ENCODE assay signal across 8 cellular contexts in genomic region chr17:1490643-1491405, GRCh38. TPM values are rescaled to one million over a fixed set of nuclear protein-coding genes. Genes with fewer than 3 reads are reported as not detected.
DNase-seq lines count a peak whose midpoint lies in the region; ATAC-seq, FAIRE-seq and TF ChIP-seq lines count a peak whose summit lies in the region.

No MANE protein-coding gene starts in this region.

- no peaks in the 10 kb centered on the region for H3K9me2 ChIP-seq in Karpas-422 (replicated peaks; ENCODE audit: insufficient read depth, low read length)

- TF ChIP-seq POLR2A in body of pancreas (IDR thresholded peaks at IDR 0.05): peak; percentile 22 to 68 (median 55)

- peak overlapping the region; percentile 66 for H3K4me3 Mint-ChIP-seq in T-helper 2 cell treated with Interferon-gamma antibody and Interleukin-4, amounts not matched to agents 5 μg/mL and 100 μg/mL, for 36 hours

- intact Hi-C loops in body of pancreas (cut with DNase I): no loop called here

- peak overlapping the region; percentile 96 for H3K4me2 ChIP-seq in Karpas-422 (ENCODE audit: low read depth, low read length, poor library complexity, severe bottlenecking)

- peak; percentile 38 for ATAC-seq in GM21381 (IDR thresholded peaks at IDR 0.05; ENCODE audit: unreplicated experiment)
- peak; percentile 54 for ATAC-seq in body of pancreas

- H3K36me3 ChIP-seq in Karpas-422 (ENCODE audit: insufficient read depth, low read length): no peaks in the 10 kb centered on the region
- H3K36me3 ChIP-seq in body of pancreas (replicated peaks in 1 of 2; ENCODE audit: insufficient read depth in 1 of 2, low read depth in 2 of 2): no peaks in the 10 kb centered on the region
- peaks cover 0 to 2% of the 10 kb centered on the region in 2 donors for H3K36me3 ChIP-seq in small intestine (ENCODE audit: control insufficient read depth in 2 of 2, insufficient read depth in 2 of 2, low read length in 2 of 2)

- H3K79me2 ChIP-seq in Karpas-422 (ENCODE audit: low read length): no peaks in the 10 kb centered on the region

- H3K4me1 ChIP-seq in Karpas-422 (ENCODE audit: low read length) (peaks cover 43% of the 10 kb centered on the region), body of pancreas (peaks cover 63% of the 10 kb centered on the region), small intestine (ENCODE audit: control insufficient read depth in 2 of 2, insufficient read depth in 1 of 2, low read depth in 1 of 2, low read length in 1 of 2) (peaks cover 0 to 9% of the 10 kb centered on the region in 2 donors)

- H3K36me3 Mint-ChIP-seq in T-helper 2 cell treated with Interferon-gamma antibody and Interleukin-4, amounts not matched to agents 5 μg/mL and 100 μg/mL, for 36 hours (ENCODE audit: low read depth): peaks cover 6% of the 10 kb centered on the region

- peaks cover 18% of the 10 kb centered on the region for H3K4me1 Mint-ChIP-seq in T-helper 2 cell treated with Interferon-gamma antibody and Interleukin-4, amounts not matched to agents 5 μg/mL and 100 μg/mL, for 36 hours (ENCODE audit: low read depth)

- 1 to 2% methylated on average over 30 to 45 of the region's 47 CpGs for WGBS in body of pancreas, 2 donors
- WGBS in small intestine, 3 donors: 1 to 3% (median 2%) methylated on average over 23 to 47 of the region's 47 CpGs

- H2AFZ ChIP-seq in Karpas-422 (ENCODE audit: low read length): peak overlapping the region; percentile 66; the same call in 1 of the 2 replicates

- H3K27me3 Mint-ChIP-seq in T-helper 2 cell treated with Interferon-gamma antibody and Interleukin-4, amounts not matched to agents 5 μg/mL and 100 μg/mL, for 36 hours (ENCODE audit: low read depth): peaks cover 3% of the 10 kb centered on the region

- no peaks in the 10 kb centered on the region for H4K20me1 ChIP-seq in Karpas-422 (ENCODE audit: insufficient read depth, low read depth, low read length)

- peak overlapping the region; percentile 55 for H3K27ac ChIP-seq in Karpas-422 (ENCODE audit: low read length)
- peak overlapping the region; percentile 19 to 83 (median 76) for H3K27ac ChIP-seq in body of pancreas
- H3K27ac ChIP-seq in small intestine (ENCODE audit: low read depth in 1 of 2, low read length in 1 of 2): peak overlapping the region; percentile 86 to 88

- no peaks in the 10 kb centered on the region for H3K9me3 Mint-ChIP-seq in T-helper 2 cell treated with Interferon-gamma antibody and Interleukin-4, amounts not matched to agents 5 μg/mL and 100 μg/mL, for 36 hours

- H3K9me3 ChIP-seq in Karpas-422 (ENCODE audit: low read length) (no peaks in the 10 kb centered on the region), body of pancreas (no peaks in the 10 kb centered on the region), iPS-18c (ENCODE audit: control insufficient read depth, insufficient read depth, low read length) (no peaks in the 10 kb centered on the region), small intestine (ENCODE audit: control insufficient read depth, low read depth) (no peaks in the 10 kb centered on the region)

- peak overlapping the region; percentile 18 for H3K27ac Mint-ChIP-seq in T-helper 2 cell treated with Interferon-gamma antibody and Interleukin-4, amounts not matched to agents 5 μg/mL and 100 μg/mL, for 36 hours

- H3K9ac ChIP-seq in Karpas-422 (ENCODE audit: low read length): peak overlapping the region; percentile 87

- peak; percentile 60 for DNase-seq in COLO668 (lab: John Stamatoyannopoulos, UW; ENCODE audit: unreplicated experiment)
- DNase-seq in Karpas-422: peak; percentile 89
- DNase-seq in T-helper 2 cell treated with Interferon-gamma antibody and Interleukin-4, amounts not matched to agents 5 μg/mL and 100 μg/mL, for 36 hours (ENCODE audit: low spot score): peak; percentile 70
- DNase-seq in body of pancreas: peak; percentile 59 to 71 (median 69)
- peak; percentile 67 for DNase-seq in small intestine
- DNase-seq in RCC 7860 (ENCODE audit: low spot score): no peak

- H3K4me3 ChIP-seq in Karpas-422 (ENCODE audit: low read length) (peak overlapping the region; percentile 86), body of pancreas (peak overlapping the region; percentile 65 to 69), iPS-18c (ENCODE audit: insufficient read depth, low read depth, low read length) (peak overlapping the region; percentile 84), small intestine (ENCODE audit: low read depth in 1 of 2, low read length in 2 of 2) (peak overlapping the region; percentile 67 to 88)

- FAIRE-seq in small intestine (lab: Jason Lieb, UNC): no peak
- no peak for FAIRE-seq in RCC 7860 (lab: Jason Lieb, UNC)

- no peak for TF ChIP-seq CTCF in body of pancreas (IDR thresholded peaks at IDR 0.05)

- H3K27me3 ChIP-seq in Karpas-422 (ENCODE audit: low read length) (no peaks in the 10 kb centered on the region), body of pancreas (no peaks in the 10 kb centered on the region), small intestine (ENCODE audit: control insufficient read depth in 2 of 2, insufficient read depth in 2 of 2, low read length in 2 of 2) (no peaks in the 10 kb centered on the region)

RNA-seq across cellular contexts. Expression of gene MYO1C, which starts 1.7 kb away (rescaled TPM):
- 14.7 and 20.5 TPM in 2 replicates for total RNA-seq in Karpas-422 (2014; rRNA removed; shearing (Covaris generic); ENCODE audit: low replicate concordance)
- 10 to 100 TPM; 77.3 to 94.6 TPM for total RNA-seq in body of pancreas
- polyA plus RNA-seq in small intestine: 10 to 100 TPM; 51.1 to 67.1 (median 58.7) TPM

RNA-seq across cellular contexts. Expression of gene INPP5K, which starts 25.6 kb away (rescaled TPM):
- total RNA-seq in Karpas-422 (2014; rRNA removed; shearing (Covaris generic); ENCODE audit: low replicate concordance): 61.7 and 102 TPM in 2 replicates
- 10 to 100 TPM; 26.4 to 34.2 TPM for total RNA-seq in body of pancreas
- 10 to 100 TPM; 21.8 to 28.1 (median 26.8) TPM for polyA plus RNA-seq in small intestine

RNA-seq across cellular contexts. Expression of gene CRK, which starts 34.8 kb away (rescaled TPM):
- 14.1 and 19.5 TPM in 2 replicates for total RNA-seq in Karpas-422 (2014; rRNA removed; shearing (Covaris generic); ENCODE audit: low replicate concordance)
- 10 to 100 TPM; 27.7 to 35.5 TPM for total RNA-seq in body of pancreas
- 10 to 100 TPM; 31.2 to 42.9 (median 41.6) TPM for polyA plus RNA-seq in small intestine
